In the genomic region with DNA sequence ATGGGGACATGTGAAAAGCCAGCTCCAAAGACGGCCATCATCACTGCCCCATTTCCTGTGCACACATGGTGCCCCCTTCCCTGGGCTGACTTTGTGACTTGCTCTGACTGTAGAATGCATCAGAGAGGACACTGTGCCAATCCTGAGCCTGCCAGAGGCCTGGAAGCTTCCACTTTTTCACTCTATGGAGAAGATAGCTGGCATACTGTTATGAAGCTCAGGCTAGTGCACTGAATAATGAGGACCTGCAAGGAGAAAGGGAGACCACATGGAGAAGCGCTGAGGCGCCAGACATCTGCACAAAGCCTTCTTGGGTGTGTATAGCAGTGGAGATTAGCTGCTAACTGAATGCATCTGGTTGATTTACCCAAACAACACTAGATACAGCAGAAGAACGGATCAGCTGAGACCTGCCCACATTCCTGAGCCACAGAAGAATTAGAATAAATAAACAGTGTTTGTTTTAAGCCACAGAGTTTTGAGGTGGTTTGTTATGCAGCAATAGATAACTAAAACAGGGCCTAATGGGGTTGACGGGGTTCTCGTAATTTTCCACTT, we compare ENCODE assay signal across 33 cellular contexts. TPM values are rescaled to one million over a fixed set of nuclear protein-coding genes. Genes with fewer than 3 reads are reported as not detected.
"Had no signal": no experiment of that assay in that cellular context is flagged by ENCODE, and none has a peak within 500 bp of the region (broad histone marks: within the 10 kb centered on the region; RNA-seq: fewer than 3 reads in every experiment).

No MANE protein-coding gene starts in this region.

- H3K4me3 Mint-ChIP-seq: activated CD4-positive, alpha-beta memory T cell treated with anti-CD3 and anti-CD28 coated beads for 36 hours; activated CD4-positive, alpha-beta T cell treated with anti-CD3 and anti-CD28 coated beads, Interleukin-2, amount 10 ng/mL, durations not matched to agents 24 days and 14 days; activated naive CD4-positive, alpha-beta T cell treated with anti-CD3 and anti-CD28 coated beads, Interleukin-2, amount 10 ng/mL, durations not matched to agents 7 days and 5 days; activated naive CD8-positive, alpha-beta T cell treated with anti-CD3 and anti-CD28 coated beads, Interleukin-2, amount 10 ng/mL, durations not matched to agents 7 days and 5 days; activated T-helper 1 cell treated with anti-CD3 and anti-CD28 coated beads, Interleukin-12 subunit alpha, Interleukin-12 subunit beta, Interleukin-2, Interleukin-4 antibody, amounts not matched to agents 30 ng/mL and 10 ng/mL and 1 ng/mL, durations not matched to agents 14 hours and 24 hours and 36 hours; dendritic cell treated with granulocyte-macrophage colony-stimulating factor and Interleukin-4, amounts not matched to agents 40 ng/mL and 50 ng/mL, for 4 days; immature natural killer cell; natural killer cell; stimulated activated memory B cell treated with anti-CD40 and anti-IgM and Interleukin-4, amounts not matched to agents 10 μg/mL and 1 μg/mL and 100 μg/mL, for 72 hours; stimulated activated naive CD8-positive, alpha-beta T cell treated with anti-CD3 and anti-CD28 coated beads, Interleukin-15, amount 100 ng/mL, for 72 hours; T-helper 17 cell had no signal

- H3K27ac Mint-ChIP-seq: activated CD4-positive, alpha-beta memory T cell treated with anti-CD3 and anti-CD28 coated beads for 36 hours; activated CD4-positive, alpha-beta T cell treated with anti-CD3 and anti-CD28 coated beads, Interleukin-2, amount 10 ng/mL, durations not matched to agents 24 days and 14 days; activated naive CD4-positive, alpha-beta T cell treated with anti-CD3 and anti-CD28 coated beads, Interleukin-2, amount 10 ng/mL, durations not matched to agents 7 days and 5 days; activated naive CD8-positive, alpha-beta T cell treated with anti-CD3 and anti-CD28 coated beads, Interleukin-2, amount 10 ng/mL, durations not matched to agents 7 days and 5 days; activated T-helper 1 cell treated with anti-CD3 and anti-CD28 coated beads, Interleukin-12 subunit alpha, Interleukin-12 subunit beta, Interleukin-2, Interleukin-4 antibody, amounts not matched to agents 30 ng/mL and 10 ng/mL and 1 ng/mL, durations not matched to agents 14 hours and 24 hours and 36 hours; dendritic cell treated with granulocyte-macrophage colony-stimulating factor and Interleukin-4, amounts not matched to agents 40 ng/mL and 50 ng/mL, for 4 days; immature natural killer cell; natural killer cell; stimulated activated memory B cell treated with anti-CD40 and anti-IgM and Interleukin-4, amounts not matched to agents 10 μg/mL and 1 μg/mL and 100 μg/mL, for 72 hours; stimulated activated naive CD8-positive, alpha-beta T cell treated with anti-CD3 and anti-CD28 coated beads, Interleukin-15, amount 100 ng/mL, for 72 hours; T-helper 17 cell had no signal

- H3K4me3 ChIP-seq: breast epithelium, heart left ventricle, skin epidermis, thyroid gland, upper lobe of left lung, vagina had no signal

- DNase-seq: activated CD4-positive, alpha-beta memory T cell treated with anti-CD3 and anti-CD28 coated beads for 36 hours; activated CD4-positive, alpha-beta T cell treated with anti-CD3 and anti-CD28 coated beads, Interleukin-2, amount 10 ng/mL, durations not matched to agents 24 days and 14 days; activated CD4-positive, CD25-positive, alpha-beta regulatory T cell treated with anti-CD3 and anti-CD28 coated beads, Interleukin-2, amount 50 U/mL, for 72 hours; activated CD8-positive, alpha-beta memory T cell treated with anti-CD3 and anti-CD28 coated beads, Interleukin-2, amount 50 U/mL, for 4 hours; activated effector memory CD4-positive, alpha-beta T cell treated with anti-CD3 and anti-CD28 coated beads, Interleukin-2, amount 50 U/mL, for 16 hours; activated naive CD4-positive, alpha-beta T cell treated with anti-CD3 and anti-CD28 coated beads, Interleukin-2, amount 10 ng/mL, durations not matched to agents 7 days and 5 days; activated naive CD8-positive, alpha-beta T cell treated with anti-CD3 and anti-CD28 coated beads, Interleukin-2, amount 10 ng/mL, durations not matched to agents 7 days and 5 days; activated T-cell treated with anti-CD3 and anti-CD28 coated beads, Interleukin-2, amount 50 U/mL, for 1 hour; amygdala; central memory CD4-positive, alpha-beta T cell; heart left ventricle; hypothalamus; immature natural killer cell; natural killer cell; stimulated activated CD4-positive, alpha-beta T cell treated with anti-CD3 and anti-CD28 coated beads, Interleukin-12 subunit alpha, Interleukin-12 subunit beta, amount 100 ng/mL, for 4 hours; stimulated activated CD4-positive, alpha-beta T cell treated with anti-CD3 and anti-CD28 coated beads, Interleukin-4, amount 100 ng/mL, for 24 hours; stimulated activated naive CD8-positive, alpha-beta T cell treated with anti-CD3 and anti-CD28 coated beads, Interleukin-15, amount 100 ng/mL, for 72 hours; SW 1271; T-helper 17 cell; T1000; thyroid gland; upper lobe of left lung had no signal

- H3K4me1 Mint-ChIP-seq: activated CD4-positive, alpha-beta T cell treated with anti-CD3 and anti-CD28 coated beads, Interleukin-2, amount 10 ng/mL, durations not matched to agents 24 days and 14 days; activated naive CD4-positive, alpha-beta T cell treated with anti-CD3 and anti-CD28 coated beads, Interleukin-2, amount 10 ng/mL, durations not matched to agents 7 days and 5 days; activated naive CD8-positive, alpha-beta T cell treated with anti-CD3 and anti-CD28 coated beads, Interleukin-2, amount 10 ng/mL, durations not matched to agents 7 days and 5 days; immature natural killer cell; natural killer cell; stimulated activated memory B cell treated with anti-CD40 and anti-IgM and Interleukin-4, amounts not matched to agents 10 μg/mL and 1 μg/mL and 100 μg/mL, for 72 hours; stimulated activated naive CD8-positive, alpha-beta T cell treated with anti-CD3 and anti-CD28 coated beads, Interleukin-15, amount 100 ng/mL, for 72 hours; T-helper 17 cell had no signal

- H3K27me3 Mint-ChIP-seq: activated CD4-positive, alpha-beta memory T cell treated with anti-CD3 and anti-CD28 coated beads for 36 hours; activated CD4-positive, alpha-beta T cell treated with anti-CD3 and anti-CD28 coated beads, Interleukin-2, amount 10 ng/mL, durations not matched to agents 24 days and 14 days; activated naive CD4-positive, alpha-beta T cell treated with anti-CD3 and anti-CD28 coated beads, Interleukin-2, amount 10 ng/mL, durations not matched to agents 7 days and 5 days; activated naive CD8-positive, alpha-beta T cell treated with anti-CD3 and anti-CD28 coated beads, Interleukin-2, amount 10 ng/mL, durations not matched to agents 7 days and 5 days; dendritic cell treated with granulocyte-macrophage colony-stimulating factor and Interleukin-4, amounts not matched to agents 40 ng/mL and 50 ng/mL, for 4 days; stimulated activated memory B cell treated with anti-CD40 and anti-IgM and Interleukin-4, amounts not matched to agents 10 μg/mL and 1 μg/mL and 100 μg/mL, for 72 hours; stimulated activated naive CD8-positive, alpha-beta T cell treated with anti-CD3 and anti-CD28 coated beads, Interleukin-15, amount 100 ng/mL, for 72 hours; T-helper 17 cell had no signal

- H3K27me3 ChIP-seq: breast epithelium, thyroid gland, upper lobe of left lung, vagina had no signal

- H3K36me3 ChIP-seq: breast epithelium, heart left ventricle, thyroid gland, upper lobe of left lung, vagina had no signal

- H3K36me3 Mint-ChIP-seq: activated CD4-positive, alpha-beta memory T cell treated with anti-CD3 and anti-CD28 coated beads for 36 hours; activated naive CD4-positive, alpha-beta T cell treated with anti-CD3 and anti-CD28 coated beads, Interleukin-2, amount 10 ng/mL, durations not matched to agents 7 days and 5 days; activated naive CD8-positive, alpha-beta T cell treated with anti-CD3 and anti-CD28 coated beads, Interleukin-2, amount 10 ng/mL, durations not matched to agents 7 days and 5 days; natural killer cell; stimulated activated memory B cell treated with anti-CD40 and anti-IgM and Interleukin-4, amounts not matched to agents 10 μg/mL and 1 μg/mL and 100 μg/mL, for 72 hours had no signal

- H3K4me1 ChIP-seq: breast epithelium, thyroid gland had no signal

- H3K9me3 ChIP-seq: breast epithelium, thyroid gland, upper lobe of left lung, vagina had no signal

- H3K9me3 Mint-ChIP-seq: activated CD4-positive, alpha-beta T cell treated with anti-CD3 and anti-CD28 coated beads, Interleukin-2, amount 10 ng/mL, durations not matched to agents 24 days and 14 days; activated naive CD8-positive, alpha-beta T cell treated with anti-CD3 and anti-CD28 coated beads, Interleukin-2, amount 10 ng/mL, durations not matched to agents 7 days and 5 days; activated T-helper 1 cell treated with anti-CD3 and anti-CD28 coated beads, Interleukin-12 subunit alpha, Interleukin-12 subunit beta, Interleukin-2, Interleukin-4 antibody, amounts not matched to agents 30 ng/mL and 10 ng/mL and 1 ng/mL, durations not matched to agents 14 hours and 24 hours and 36 hours; dendritic cell treated with granulocyte-macrophage colony-stimulating factor and Interleukin-4, amounts not matched to agents 40 ng/mL and 50 ng/mL, for 4 days; immature natural killer cell; natural killer cell; stimulated activated memory B cell treated with anti-CD40 and anti-IgM and Interleukin-4, amounts not matched to agents 10 μg/mL and 1 μg/mL and 100 μg/mL, for 72 hours; stimulated activated naive CD8-positive, alpha-beta T cell treated with anti-CD3 and anti-CD28 coated beads, Interleukin-15, amount 100 ng/mL, for 72 hours had no signal

- H3K27ac ChIP-seq: heart left ventricle, skin epidermis, thyroid gland, upper lobe of left lung, vagina had no signal

RNA-seq across cellular contexts. Expression of gene C10orf90, which starts 58.9 kb away (rescaled TPM):
- total RNA-seq: activated CD4-positive, alpha-beta memory T cell treated with anti-CD3 and anti-CD28 coated beads for 36 hours; activated CD4-positive, alpha-beta T cell treated with anti-CD3 and anti-CD28 coated beads, Interleukin-2, amount 10 ng/mL, durations not matched to agents 24 days and 14 days; activated CD8-positive, alpha-beta memory T cell treated with anti-CD3 and anti-CD28 coated beads for 36 hours; activated naive CD8-positive, alpha-beta T cell treated with anti-CD3 and anti-CD28 coated beads, Interleukin-2, amount 10 ng/mL, durations not matched to agents 7 days and 5 days; activated T-helper 1 cell treated with anti-CD3 and anti-CD28 coated beads, Interleukin-12 subunit alpha, Interleukin-12 subunit beta, Interleukin-2, Interleukin-4 antibody, amounts not matched to agents 30 ng/mL and 10 ng/mL and 1 ng/mL, durations not matched to agents 14 hours and 24 hours and 36 hours; fibroblast of villous mesenchyme; heart left ventricle; kidney epithelial cell; natural killer cell; posterior vena cava; sciatic nerve; vagina had no signal
